In the genomic region with DNA sequence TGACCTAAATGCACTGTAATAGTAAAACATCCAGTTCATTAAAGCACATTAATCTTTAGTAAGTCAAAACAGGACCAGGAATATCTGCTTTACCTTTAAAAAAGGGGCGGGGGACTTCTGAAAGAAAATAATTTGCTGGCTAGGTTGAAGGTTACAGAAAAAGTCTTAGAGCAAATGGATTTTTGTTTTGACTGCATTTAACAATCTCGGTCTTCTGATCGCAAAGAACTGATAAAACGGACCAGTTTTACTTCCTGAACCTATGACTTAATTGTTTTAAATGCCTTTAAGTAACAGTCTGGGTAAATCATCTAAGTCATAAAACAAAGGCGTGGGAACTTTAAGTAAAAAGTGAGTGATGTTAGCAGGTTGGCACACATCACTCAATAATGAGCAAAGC, we compare ENCODE assay signal across 9 cellular contexts. TPM values are rescaled to one million over a fixed set of nuclear protein-coding genes. Genes with fewer than 3 reads are reported as not detected.
DNase-seq lines count a peak whose midpoint lies in the region; ATAC-seq and TF ChIP-seq lines count a peak whose summit lies in the region.
"Had no signal": no experiment of that assay in that cellular context is flagged by ENCODE, and none has a peak within 500 bp of the region (broad histone marks: within the 10 kb centered on the region; RNA-seq: fewer than 3 reads in every experiment).

No MANE protein-coding gene starts in this region.

- peaks cover 6% of the 10 kb centered on the region for H3K9me3 ChIP-seq in endodermal cell (ENCODE audit: control insufficient read depth, low read length)

- H3K27ac Mint-ChIP-seq in GM23338 (peak overlapping the region; percentile 89; the same call in 1 of the 2 replicates), endodermal cell (peak overlapping the region; percentile 97)

- H3K4me2 ChIP-seq in GM23338: peak overlapping the region; percentile 85

- no peak for DNase-seq in GM23338 (ENCODE audit: low spot score)
- DNase-seq in OCI-M1 (lab: John Stamatoyannopoulos, UW): peak; percentile 49
- DNase-seq in endodermal cell: no peak
- no peak for DNase-seq in skeletal muscle cell (ENCODE audit: low read depth)
- no peak for DNase-seq in superior temporal gyrus (ENCODE audit: extremely low spot score)
- no peak for DNase-seq in NCI-H187 treated with DMSO at 0.1 percent for 48 hours (lab: John Stamatoyannopoulos, UW)
- DNase-seq: activated gamma-delta T cell treated with Interleukin-2 at 50 U/mL for 16 hours, NCI-H2171 treated with DMSO at 0.1 percent for 48 hours had no signal

- H3K27ac ChIP-seq in GM23338 (ENCODE audit: low read depth) (no peak overlapping the region), endodermal cell (ENCODE audit: low read depth, low read length) (no peak overlapping the region)

- H3K36me3 ChIP-seq in GM23338 (ENCODE audit: insufficient read depth) (peaks cover 20% of the 10 kb centered on the region), endodermal cell (ENCODE audit: control insufficient read depth, insufficient read depth, low read length) (peaks cover 29% of the 10 kb centered on the region)

- peak overlapping the region; percentile 68 for H3K4me3 ChIP-seq in GM23338
- peak overlapping the region; percentile 87 for H3K4me3 ChIP-seq in endodermal cell (ENCODE audit: low read length)
- H3K4me3 ChIP-seq in skeletal muscle cell (ENCODE audit: low read depth, low read length): peak overlapping the region; percentile 92

- H3K27me3 ChIP-seq in GM23338 (ENCODE audit: insufficient read depth): peaks cover 9% of the 10 kb centered on the region
- H3K27me3 ChIP-seq in endodermal cell (ENCODE audit: control insufficient read depth, insufficient read depth, low read length, poor library complexity, severe bottlenecking): no peaks in the 10 kb centered on the region

- no peaks in the 10 kb centered on the region for H3K9me2 ChIP-seq in GM23338 (ENCODE audit: insufficient read depth)

- H3K9me3 Mint-ChIP-seq in GM23338 (peaks cover 12% of the 10 kb centered on the region; the same call in 2 of the 3 replicates), endodermal cell (peaks cover 7% of the 10 kb centered on the region)

- no peaks in the 10 kb centered on the region for H3F3A ChIP-seq in GM23338 (replicated peaks; ENCODE audit: low read depth)

- H3K9ac ChIP-seq in endodermal cell (ENCODE audit: extremely low read depth, low read length, poor library complexity, severe bottlenecking): peak overlapping the region; percentile 92

- 10 to 15% methylated on average over 4 to 5 of the region's 5 CpGs for WGBS in endodermal cell (ENCODE audit: insufficient coverage in 1 of 2, insufficient read length in 1 of 2), 2 experiments

- H3K4me1 ChIP-seq in GM23338 (ENCODE audit: insufficient read depth) (peaks cover 26% of the 10 kb centered on the region), endodermal cell (ENCODE audit: control insufficient read depth, insufficient read depth, low read length) (peaks cover 4% of the 10 kb centered on the region)

- H3K27me3 Mint-ChIP-seq in GM23338 (ENCODE audit: insufficient read depth, low read depth, poor library complexity) (peaks cover 20% of the 10 kb centered on the region), endodermal cell (ENCODE audit: insufficient read depth) (peaks cover 5% of the 10 kb centered on the region)

- ATAC-seq in GM23338 (no peak), GM21576 (IDR thresholded peaks at IDR 0.05; ENCODE audit: unreplicated experiment) (no peak)

- H4K20me1 ChIP-seq in GM23338 (replicated peaks; ENCODE audit: insufficient read depth): peaks cover 14% of the 10 kb centered on the region

- H3K36me3 Mint-ChIP-seq in GM23338 (ENCODE audit: low read depth) (peaks cover 42% of the 10 kb centered on the region), endodermal cell (ENCODE audit: low read depth) (peaks cover 17% of the 10 kb centered on the region)

- H3K79me2 ChIP-seq in GM23338 (replicated peaks; ENCODE audit: insufficient read depth): peaks cover 42% of the 10 kb centered on the region

- H2AFZ ChIP-seq in GM23338: no peak overlapping the region

- peaks cover 41% of the 10 kb centered on the region for H3K4me1 Mint-ChIP-seq in GM23338
- peaks cover 34% of the 10 kb centered on the region for H3K4me1 Mint-ChIP-seq in endodermal cell

- no peak for TF ChIP-seq CTCF in GM23338 (conservative IDR thresholded peaks at IDR 0.05; ENCODE audit: low read depth in 2 of 2)
- no peak for TF ChIP-seq CTCF in endodermal cell (conservative IDR thresholded peaks at IDR 0.05)

- H3K4me3 Mint-ChIP-seq in GM23338: peak overlapping the region; percentile 92
- H3K4me3 Mint-ChIP-seq in endodermal cell: peak overlapping the region; percentile 81

TF ChIP-seq in GM23338, 12 proteins besides CTCF, POLR2A, EP300 and RAD21:
- TF ChIP-seq, protein P1, sequence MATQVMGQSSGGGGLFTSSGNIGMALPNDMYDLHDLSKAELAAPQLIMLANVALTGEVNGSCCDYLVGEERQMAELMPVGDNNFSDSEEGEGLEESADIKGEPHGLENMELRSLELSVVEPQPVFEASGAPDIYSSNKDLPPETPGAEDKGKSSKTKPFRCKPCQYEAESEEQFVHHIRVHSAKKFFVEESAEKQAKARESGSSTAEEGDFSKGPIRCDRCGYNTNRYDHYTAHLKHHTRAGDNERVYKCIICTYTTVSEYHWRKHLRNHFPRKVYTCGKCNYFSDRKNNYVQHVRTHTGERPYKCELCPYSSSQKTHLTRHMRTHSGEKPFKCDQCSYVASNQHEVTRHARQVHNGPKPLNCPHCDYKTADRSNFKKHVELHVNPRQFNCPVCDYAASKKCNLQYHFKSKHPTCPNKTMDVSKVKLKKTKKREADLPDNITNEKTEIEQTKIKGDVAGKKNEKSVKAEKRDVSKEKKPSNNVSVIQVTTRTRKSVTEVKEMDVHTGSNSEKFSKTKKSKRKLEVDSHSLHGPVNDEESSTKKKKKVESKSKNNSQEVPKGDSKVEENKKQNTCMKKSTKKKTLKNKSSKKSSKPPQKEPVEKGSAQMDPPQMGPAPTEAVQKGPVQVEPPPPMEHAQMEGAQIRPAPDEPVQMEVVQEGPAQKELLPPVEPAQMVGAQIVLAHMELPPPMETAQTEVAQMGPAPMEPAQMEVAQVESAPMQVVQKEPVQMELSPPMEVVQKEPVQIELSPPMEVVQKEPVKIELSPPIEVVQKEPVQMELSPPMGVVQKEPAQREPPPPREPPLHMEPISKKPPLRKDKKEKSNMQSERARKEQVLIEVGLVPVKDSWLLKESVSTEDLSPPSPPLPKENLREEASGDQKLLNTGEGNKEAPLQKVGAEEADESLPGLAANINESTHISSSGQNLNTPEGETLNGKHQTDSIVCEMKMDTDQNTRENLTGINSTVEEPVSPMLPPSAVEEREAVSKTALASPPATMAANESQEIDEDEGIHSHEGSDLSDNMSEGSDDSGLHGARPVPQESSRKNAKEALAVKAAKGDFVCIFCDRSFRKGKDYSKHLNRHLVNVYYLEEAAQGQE (IDR thresholded peaks at IDR 0.05; ENCODE audit: unreplicated experiment): no peak
TF ChIP-seq in GM23338: peak in this region for 0.

RNA-seq across cellular contexts. Expression of a gene that starts 0.8 kb away (rescaled TPM):
- 178 and 184 TPM in 2 replicates for total RNA-seq in GM23338 (2014; rRNA removed; shearing (Covaris generic))
- 50.8 and 59.4 TPM in 2 replicates for polyA plus RNA-seq in GM23338 (2016; fragmentation: Nextera tagmentation; extraction: Ambion mirVana)
- 100 to 1,000 TPM in 1 of 2 donors, 10 to 100 TPM in 1; 68.3 to 118 TPM for total RNA-seq in endodermal cell
- 92.4 TPM for polyA plus RNA-seq in endodermal cell (2013, experiment 1 of 2)
- polyA plus RNA-seq in endodermal cell (2013, experiment 2 of 2): 92.7 TPM

RNA-seq across cellular contexts. Expression of a gene that starts 55.3 kb away (rescaled TPM):
- total RNA-seq in GM23338 (2014; rRNA removed; shearing (Covaris generic)): 14.7 and 15.7 TPM in 2 replicates
- polyA plus RNA-seq in GM23338 (2016; fragmentation: Nextera tagmentation; extraction: Ambion mirVana): 8.2 and 9.0 TPM in 2 replicates
- 10 to 100 TPM; 11.7 to 12.3 TPM for total RNA-seq in endodermal cell
- 0.96 TPM for polyA plus RNA-seq in endodermal cell (2013, experiment 1 of 2)
- 0.66 TPM for polyA plus RNA-seq in endodermal cell (2013, experiment 2 of 2)
